16 cellular contexts compared by ENCODE assay signal in genomic region chr15:91908401-91908800, GRCh38. TPM values are rescaled to one million over a fixed set of nuclear protein-coding genes. Genes with fewer than 3 reads are reported as not detected.
A peak's percentile ranks its signal among the peaks of the same experiment; 100 is the strongest.
DNase-seq lines count a peak whose midpoint lies in the region; ATAC-seq, FAIRE-seq and TF ChIP-seq lines count a peak whose summit lies in the region.
"Had no signal": no experiment of that assay in that cellular context is flagged by ENCODE, and none has a peak within 500 bp of the region (broad histone marks: within the 10 kb centered on the region; RNA-seq: fewer than 3 reads in every experiment).

No MANE protein-coding gene starts in this region.

- H3K4me3 Mint-ChIP-seq in MCF 10A (ENCODE audit: unreplicated experiment), result no peak overlapping the region
- no peak overlapping the region for H3K4me3 Mint-ChIP-seq in stimulated activated effector memory CD8-positive, alpha-beta T cell treated with anti-CD3 and anti-CD28 coated beads, Interleukin-12 subunit alpha, Interleukin-12 subunit beta, amount 100 ng/mL, for 72 hours
- H3K4me3 Mint-ChIP-seq: neural progenitor cell had no signal

- H3K9me3 ChIP-seq in breast epithelium, result no peaks in the 10 kb centered on the region

- no peaks in the 10 kb centered on the region for H3K4me1 ChIP-seq in breast epithelium
- H3K4me1 ChIP-seq: BLaER1, neural progenitor cell had no signal

- peak; percentile 46 for DNase-seq in MCF 10A (ENCODE audit: unreplicated experiment)
- no peak for DNase-seq in breast epithelium (ENCODE audit: low spot score in 2 of 2)
- DNase-seq in RWPE1 (ENCODE audit: low spot score), result peak; percentile 13
- peak; percentile 43 for DNase-seq in fibroblast of gingiva (ENCODE audit: low read depth)
- no peak for DNase-seq in stimulated activated effector memory CD8-positive, alpha-beta T cell treated with anti-CD3 and anti-CD28 coated beads, Interleukin-12 subunit alpha, Interleukin-12 subunit beta, amount 100 ng/mL, for 72 hours (ENCODE audit: low spot score in 2 of 2)
- DNase-seq in DMS53 (lab: John Stamatoyannopoulos, UW), result no peak
- no peak for DNase-seq in HTR-8/SVneo (ENCODE audit: insufficient read length, low spot score)
- DNase-seq: central memory CD4-positive, alpha-beta T cell; GDM1; NCI-H510A treated with DMSO at 0.1 percent for 48 hours; SHP77 treated with DMSO at 0.1 percent for 48 hours; stimulated activated CD4-positive, alpha-beta T cell treated with anti-CD3 and anti-CD28 coated beads, Interleukin-12 subunit alpha, Interleukin-12 subunit beta, amount 100 ng/mL, for 4 hours; WERI-Rb-1 had no signal

- H3K4me1 Mint-ChIP-seq in MCF 10A (ENCODE audit: insufficient read depth, unreplicated experiment), result peaks cover 12% of the 10 kb centered on the region
- H3K4me1 Mint-ChIP-seq in stimulated activated effector memory CD8-positive, alpha-beta T cell treated with anti-CD3 and anti-CD28 coated beads, Interleukin-12 subunit alpha, Interleukin-12 subunit beta, amount 100 ng/mL, for 72 hours, result peaks cover 52% of the 10 kb centered on the region

- no peak for FAIRE-seq in HTR-8/SVneo (lab: Jason Lieb, UNC)

- H3K36me3 ChIP-seq in breast epithelium, result no peaks in the 10 kb centered on the region
- H3K36me3 ChIP-seq: BLaER1, neural progenitor cell, WERI-Rb-1 had no signal

- no peak overlapping the region for H3K4me3 ChIP-seq in breast epithelium
- H3K4me3 ChIP-seq: BLaER1, neural progenitor cell had no signal

- intact Hi-C loops in MCF 10A (cut with micrococcal nuclease) (no loop called here), breast epithelium (cut with DNase I; ENCODE audit: low total_unique reads) (no loop called here)

- POLR2A ChIA-PET in MCF 10A (lab: Yijun Ruan, JAX), result interaction anchor here (0.7 kb wide), 2 partner anchors 41 to 65 kb away, joined by 3 to 4 read pairs; no protein-coding TSS in a partner anchor
- POLR2A ChIA-PET in RWPE1 (lab: Yijun Ruan, JAX; ENCODE audit: low non-redundant PET), result no interaction called here

- CTCF ChIA-PET in MCF 10A (lab: Yijun Ruan, JAX) (interaction anchor here (0.7 to 1.1 kb wide), 3 partner anchors 10 to 33 kb away, joined by 3 to 4 read pairs (median 4); no protein-coding TSS in a partner anchor), RWPE1 (lab: Yijun Ruan, JAX) (interaction anchor here (0.5 to 1.2 kb wide), 3 partner anchors 41 to 250 kb away, joined by 3 to 8 read pairs (median 4); no protein-coding TSS in a partner anchor)

- TF ChIP-seq POLR2A in breast epithelium (IDR thresholded peaks at IDR 0.05), result no peak

- ATAC-seq in stimulated activated effector memory CD8-positive, alpha-beta T cell treated with anti-CD3 and anti-CD28 coated beads, Interleukin-12 subunit alpha, Interleukin-12 subunit beta, amount 100 ng/mL, for 72 hours, result peak; percentile 85
- no peak for ATAC-seq in HG03039 (IDR thresholded peaks at IDR 0.05; ENCODE audit: unreplicated experiment)

- H3K27me3 ChIP-seq in breast epithelium, result no peaks in the 10 kb centered on the region
- H3K27me3 ChIP-seq: BLaER1, neural progenitor cell had no signal

- H3K9me3 Mint-ChIP-seq in MCF 10A (ENCODE audit: unreplicated experiment), result no peaks in the 10 kb centered on the region
- no peaks in the 10 kb centered on the region for H3K9me3 Mint-ChIP-seq in stimulated activated effector memory CD8-positive, alpha-beta T cell treated with anti-CD3 and anti-CD28 coated beads, Interleukin-12 subunit alpha, Interleukin-12 subunit beta, amount 100 ng/mL, for 72 hours

- H3K27ac ChIP-seq in breast epithelium, result no peak overlapping the region
- no peak overlapping the region for H3K27ac ChIP-seq in RWPE1
- H3K27ac ChIP-seq: BLaER1, neural progenitor cell, WERI-Rb-1 had no signal

- H3K27me3 Mint-ChIP-seq in MCF 10A (ENCODE audit: insufficient read depth, unreplicated experiment), result no peaks in the 10 kb centered on the region

- H3K36me3 Mint-ChIP-seq in MCF 10A (ENCODE audit: insufficient read depth, unreplicated experiment), result no peaks in the 10 kb centered on the region
- no peaks in the 10 kb centered on the region for H3K36me3 Mint-ChIP-seq in stimulated activated effector memory CD8-positive, alpha-beta T cell treated with anti-CD3 and anti-CD28 coated beads, Interleukin-12 subunit alpha, Interleukin-12 subunit beta, amount 100 ng/mL, for 72 hours
- H3K36me3 Mint-ChIP-seq: neural progenitor cell had no signal

- no peak overlapping the region for H3K27ac Mint-ChIP-seq in MCF 10A (ENCODE audit: low read depth, unreplicated experiment)
- no peak overlapping the region for H3K27ac Mint-ChIP-seq in stimulated activated effector memory CD8-positive, alpha-beta T cell treated with anti-CD3 and anti-CD28 coated beads, Interleukin-12 subunit alpha, Interleukin-12 subunit beta, amount 100 ng/mL, for 72 hours
- H3K27ac Mint-ChIP-seq: neural progenitor cell had no signal

- TF ChIP-seq CTCF in MCF 10A (IDR thresholded peaks at IDR 0.05; ENCODE audit: unreplicated experiment) (no peak), breast epithelium (IDR thresholded peaks at IDR 0.05) (no peak), RWPE1 (conservative IDR thresholded peaks at IDR 0.05; ENCODE audit: low read depth) (no peak)

- no TSS peak for BruUV-seq in MCF 10A (replicated peaks; lab: Mats Ljungman, UMichigan)

RNA-seq across cellular contexts. Expression of gene SLCO3A1, which starts 54.9 kb away (rescaled TPM):
- 10.1 and 11.9 TPM in 2 replicates for total RNA-seq in MCF 10A (2022)
- total RNA-seq in breast epithelium, result 10 to 100 TPM in 2 of 3 donors, 1 to 10 TPM in 1; 8.5 to 14.1 (median 13.6) TPM

Comparison
In these comparisons a context has a peak if more than half of its experiments do, and no peak if none do; other contexts are left out.
1. DNase-seq: peak in MCF 10A (single experiment), RWPE1 (single experiment) and fibroblast of gingiva (single experiment); none in breast epithelium (0 of 2), stimulated activated effector memory CD8-positive, alpha-beta T cell treated with anti-CD3 and anti-CD28 coated beads, Interleukin-12 subunit alpha, Interleukin-12 subunit beta, amount 100 ng/mL, for 72 hours (0 of 2), DMS53 (single experiment) and HTR-8/SVneo (single experiment).